12 cellular contexts compared by ENCODE assay signal in the genomic region with DNA sequence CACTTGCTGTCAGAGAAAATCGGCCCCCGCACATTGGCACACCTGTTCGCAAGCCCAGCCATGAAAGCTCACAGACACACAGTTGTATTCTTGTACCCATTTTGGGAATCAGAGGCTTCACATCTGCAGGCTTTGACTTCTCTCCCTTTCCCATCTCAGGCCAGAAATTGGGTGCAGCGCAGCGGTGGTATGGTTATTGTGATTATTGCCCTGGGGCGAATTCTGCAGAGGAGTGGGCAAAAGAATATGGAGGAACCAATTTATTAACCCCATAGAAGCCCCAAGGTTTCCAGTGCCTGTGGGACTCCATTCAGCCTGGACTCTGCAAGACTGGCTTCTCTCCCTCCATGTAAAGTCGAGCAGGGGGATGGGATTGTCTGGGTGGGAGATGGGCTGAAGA. TPM values are rescaled to one million over a fixed set of nuclear protein-coding genes. Genes with fewer than 3 reads are reported as not detected.
"Had no signal": no experiment of that assay in that cellular context is flagged by ENCODE, and none has a peak within 500 bp of the region (broad histone marks: within the 10 kb centered on the region; RNA-seq: fewer than 3 reads in every experiment).

No MANE protein-coding gene starts in this region.

- DNase-seq: HFFc6, IMR-90, KG1 had no signal

- H3K4me1 ChIP-seq: HAP-1 had no signal

- FAIRE-seq: HepG2, K562 had no signal

- H3K4me3 ChIP-seq: HAP-1, K562 had no signal

- H2AFZ ChIP-seq: GM23338 had no signal

- H3K27ac ChIP-seq: HL-60 had no signal

- H3K4me3 Mint-ChIP-seq: GM23338, HFFc6 had no signal

- H3K36me3 ChIP-seq: HAP-1 had no signal

- H3K4me2 ChIP-seq: GM23338 had no signal

- ATAC-seq: HCT116, HepG2, K562 had no signal

RNA-seq across cellular contexts. Expression of gene TLX1, which starts 14.0 kb away (rescaled TPM):
- total RNA-seq: GM23338, H4, H7, HFFc6, HT1080, IMR-90 had no signal
- polyA plus RNA-seq: GM23338, IMR-90 had no signal
